Comparison of ENCODE assay signal across 18 cellular contexts in the genomic region with DNA sequence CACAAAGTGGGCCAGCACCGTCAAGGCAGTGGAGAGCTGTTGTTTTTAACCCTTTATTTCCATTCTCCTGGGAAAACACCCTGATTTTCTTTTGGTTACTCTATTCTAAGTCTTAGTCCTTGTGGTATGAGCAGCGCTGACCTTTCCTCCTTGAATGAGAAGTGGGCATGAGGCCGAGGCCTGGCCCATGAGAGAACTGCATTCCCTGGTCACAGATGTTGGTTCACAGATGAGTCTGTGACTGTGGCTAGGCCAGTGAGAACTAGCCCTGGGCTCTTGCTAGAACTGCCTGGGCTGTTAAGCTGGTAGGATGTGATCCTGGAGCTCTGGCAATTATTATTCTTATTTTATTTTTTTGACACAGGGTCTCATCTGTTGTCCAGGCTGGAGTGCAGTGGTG.
DNase-seq lines count a peak whose midpoint lies in the region; ATAC-seq, FAIRE-seq and TF ChIP-seq lines count a peak whose summit lies in the region.
"Had no signal": no experiment of that assay in that cellular context is flagged by ENCODE, and none has a peak within 500 bp of the region (broad histone marks: within the 10 kb centered on the region; RNA-seq: fewer than 3 reads in every experiment).

No MANE protein-coding gene starts in this region.

- H3K79me2 ChIP-seq in K562 (ENCODE audit: control insufficient read depth, insufficient read depth, low read length): no peaks in the 10 kb centered on the region
- H3K79me2 ChIP-seq: hepatocyte had no signal

- no peak overlapping the region for H3K4me3 ChIP-seq in K562
- H3K4me3 ChIP-seq in left ventricle myocardium inferior: no peak overlapping the region
- no peak overlapping the region for H3K4me3 ChIP-seq in upper lobe of right lung
- H3K4me3 ChIP-seq: hepatocyte, left lung had no signal

- no peak for FAIRE-seq in K562 (lab: Jason Lieb, UNC)

- in situ Hi-C loops in K562 (cut with MboI): no loop called here

- no peaks in the 10 kb centered on the region for H3K9me1 ChIP-seq in K562 (ENCODE audit: control insufficient read depth, insufficient read depth, low read length)

- no peaks in the 10 kb centered on the region for H3K9me3 ChIP-seq in K562 (replicated peaks; ENCODE audit: control insufficient read depth, insufficient read depth, low read depth, low read length)
- no peaks in the 10 kb centered on the region for H3K9me3 ChIP-seq in left ventricle myocardium inferior (replicated peaks)
- H3K9me3 ChIP-seq in upper lobe of right lung: no peaks in the 10 kb centered on the region
- H3K9me3 ChIP-seq: left lung had no signal

- peaks cover 10 to 45% of the 10 kb centered on the region in 2 experiments; a peak in 3 of 5 replicates for H3K4me1 ChIP-seq in K562 (replicated peaks in 1 of 2; ENCODE audit: control insufficient read depth in 2 of 2, insufficient read depth in 2 of 2, low read length in 2 of 2)
- H3K4me1 ChIP-seq in left ventricle myocardium inferior: peaks cover 83% of the 10 kb centered on the region
- peaks cover 49% of the 10 kb centered on the region for H3K4me1 ChIP-seq in upper lobe of right lung

- no peaks in the 10 kb centered on the region for H3K36me3 Mint-ChIP-seq in activated T-helper 2 cell treated with anti-CD3 and anti-CD28 coated beads, Interferon-gamma antibody, Interleukin-2, Interleukin-4, amounts not matched to agents 10 μg/mL and 5 μg/mL and 100 μg/mL, durations not matched to agents 14 hours and 24 hours and 36 hours (ENCODE audit: low read depth)
- no peaks in the 10 kb centered on the region for H3K36me3 Mint-ChIP-seq in T-helper 2 cell treated with Interferon-gamma antibody and Interleukin-4, amounts not matched to agents 5 μg/mL and 100 μg/mL, for 36 hours (ENCODE audit: low read depth)
- H3K36me3 Mint-ChIP-seq: activated naive CD8-positive, alpha-beta T cell treated with anti-CD3 and anti-CD28 coated beads, Interleukin-2, amount 10 ng/mL, durations not matched to agents 7 days and 5 days; immature natural killer cell; WTC11 had no signal

- H3K9me3 Mint-ChIP-seq in activated T-helper 2 cell treated with anti-CD3 and anti-CD28 coated beads, Interferon-gamma antibody, Interleukin-2, Interleukin-4, amounts not matched to agents 10 μg/mL and 5 μg/mL and 100 μg/mL, durations not matched to agents 14 hours and 24 hours and 36 hours: no peaks in the 10 kb centered on the region
- H3K9me3 Mint-ChIP-seq in T-helper 2 cell treated with Interferon-gamma antibody and Interleukin-4, amounts not matched to agents 5 μg/mL and 100 μg/mL, for 36 hours: no peaks in the 10 kb centered on the region
- H3K9me3 Mint-ChIP-seq: immature natural killer cell, WTC11 had no signal

- H2AFZ ChIP-seq in K562 (ENCODE audit: low read depth, low read length): peak overlapping the region; percentile 85
- H2AFZ ChIP-seq: hepatocyte had no signal

- TF ChIP-seq POLR2A in K562 (conservative IDR thresholded peaks at IDR 0.05): no peak

- no peaks in the 10 kb centered on the region for H3K27me3 Mint-ChIP-seq in activated T-helper 2 cell treated with anti-CD3 and anti-CD28 coated beads, Interferon-gamma antibody, Interleukin-2, Interleukin-4, amounts not matched to agents 10 μg/mL and 5 μg/mL and 100 μg/mL, durations not matched to agents 14 hours and 24 hours and 36 hours (ENCODE audit: low read depth)
- H3K27me3 Mint-ChIP-seq in T-helper 2 cell treated with Interferon-gamma antibody and Interleukin-4, amounts not matched to agents 5 μg/mL and 100 μg/mL, for 36 hours (ENCODE audit: low read depth): no peaks in the 10 kb centered on the region

- H3K9ac ChIP-seq in K562 (ENCODE audit: insufficient read depth in 1 of 2, low read depth in 2 of 2, low read length in 2 of 2): peak overlapping the region in 1 of 2 experiments; percentile 61; a peak in 2 of 4 replicates

- peaks cover 2% of the 10 kb centered on the region for H3K4me1 Mint-ChIP-seq in activated T-helper 2 cell treated with anti-CD3 and anti-CD28 coated beads, Interferon-gamma antibody, Interleukin-2, Interleukin-4, amounts not matched to agents 10 μg/mL and 5 μg/mL and 100 μg/mL, durations not matched to agents 14 hours and 24 hours and 36 hours (ENCODE audit: low read depth)
- no peaks in the 10 kb centered on the region for H3K4me1 Mint-ChIP-seq in T-helper 2 cell treated with Interferon-gamma antibody and Interleukin-4, amounts not matched to agents 5 μg/mL and 100 μg/mL, for 36 hours (ENCODE audit: low read depth)
- H3K4me1 Mint-ChIP-seq: WTC11 had no signal

- no peaks in the 10 kb centered on the region for H3K27me3 ChIP-seq in K562 (ENCODE audit: control insufficient read depth in 2 of 2, insufficient read depth in 2 of 2, low read length in 2 of 2)
- H3K27me3 ChIP-seq in left ventricle myocardium inferior (ENCODE audit: low read depth): no peaks in the 10 kb centered on the region
- no peaks in the 10 kb centered on the region for H3K27me3 ChIP-seq in upper lobe of right lung
- H3K27me3 ChIP-seq: hepatocyte, left lung had no signal

- POLR2A ChIA-PET in K562 (lab: Yijun Ruan, JAX): interaction anchor here (1.0 to 2.0 kb wide), 2 partner anchors 14 to 25 kb away, joined by 3 to 5 read pairs; no protein-coding TSS in a partner anchor

- intact Hi-C loops in K562 (cut with micrococcal nuclease): loop anchor here (10.0 kb wide), 1 partner anchor 231 kb away; a partner anchor contains a TSS
- intact Hi-C loops in left ventricle myocardium inferior (cut with micrococcal nuclease): loop anchor here (10.0 kb wide), 1 partner anchor 131 kb away; no protein-coding TSS in a partner anchor
- intact Hi-C loops in upper lobe of right lung (cut with DNase I): loop anchor here (10.0 kb wide), 1 partner anchor 119 kb away; no protein-coding TSS in a partner anchor
- intact Hi-C loops in activated T-helper 2 cell treated with anti-CD3 and anti-CD28 coated beads, Interferon-gamma antibody, Interleukin-2, Interleukin-4, amounts not matched to agents 10 μg/mL and 5 μg/mL and 100 μg/mL, durations not matched to agents 14 hours and 24 hours and 36 hours (cut with micrococcal nuclease): loop anchor here (10.0 kb wide), 1 partner anchor 131 kb away; no protein-coding TSS in a partner anchor

- TF ChIP-seq CTCF in K562 (IDR thresholded peaks at IDR 0.05 in 2 of 3, conservative IDR thresholded peaks at IDR 0.05 in 1 of 3; ENCODE audit: insufficient read depth in 2 of 3, low read depth in 1 of 3, low read length in 3 of 3) (no peak), left ventricle myocardium inferior (IDR thresholded peaks at IDR 0.05; ENCODE audit: borderline replicate concordance) (no peak), upper lobe of right lung (IDR thresholded peaks at IDR 0.05) (no peak)

- peak overlapping the region; percentile 99 for H3K27ac ChIP-seq in K562 (ENCODE audit: extremely low read depth, low read depth, low read length)
- peak overlapping the region; percentile 97 for H3K27ac ChIP-seq in left ventricle myocardium inferior (replicated peaks)
- peak overlapping the region; percentile 64 for H3K27ac ChIP-seq in upper lobe of right lung

- H3K4me2 ChIP-seq in K562 (ENCODE audit: insufficient read depth, low read length): no peak overlapping the region
- H3K4me2 ChIP-seq: hepatocyte had no signal

- no peaks in the 10 kb centered on the region for H4K20me1 ChIP-seq in K562 (replicated peaks; ENCODE audit: control insufficient read depth, insufficient read depth, low read length)

- TF ChIP-seq RAD21 in K562 (CRISPR knock-in tag; conservative IDR thresholded peaks at IDR 0.05 in 1 of 2, IDR thresholded peaks at IDR 0.05 in 1 of 2): no peak

- no peak overlapping the region for H3K4me3 Mint-ChIP-seq in activated T-helper 2 cell treated with anti-CD3 and anti-CD28 coated beads, Interferon-gamma antibody, Interleukin-2, Interleukin-4, amounts not matched to agents 10 μg/mL and 5 μg/mL and 100 μg/mL, durations not matched to agents 14 hours and 24 hours and 36 hours (ENCODE audit: low read depth)
- H3K4me3 Mint-ChIP-seq in T-helper 2 cell treated with Interferon-gamma antibody and Interleukin-4, amounts not matched to agents 5 μg/mL and 100 μg/mL, for 36 hours: no peak overlapping the region
- H3K4me3 Mint-ChIP-seq: activated naive CD8-positive, alpha-beta T cell treated with anti-CD3 and anti-CD28 coated beads, Interleukin-2, amount 10 ng/mL, durations not matched to agents 7 days and 5 days; immature natural killer cell; nephron progenitor cell; WTC11 had no signal

- WGBS in K562 (ENCODE audit: insufficient coverage, low coverage, missing lambda C conversion rate): 29% methylated on average over 3 of the region's 3 CpGs

- no peaks in the 10 kb centered on the region for H3K36me3 ChIP-seq in K562 (ENCODE audit: control insufficient read depth, insufficient read depth, low read length)
- no peaks in the 10 kb centered on the region for H3K36me3 ChIP-seq in left ventricle myocardium inferior
- H3K36me3 ChIP-seq in upper lobe of right lung: no peaks in the 10 kb centered on the region
- H3K36me3 ChIP-seq: left lung had no signal

- no TSS peak for BruUV-seq in K562 (replicated peaks; lab: Mats Ljungman, UMichigan)

- no peak for ATAC-seq in K562
- ATAC-seq in upper lobe of right lung: no peak
- ATAC-seq: WTC11 had no signal

- DNase-seq in K562 (ENCODE audit: extremely low read depth in 1 of 4, low spot score in 3 of 4) (no peak), left ventricle myocardium inferior (no peak), renal cortical epithelial cell (ENCODE audit: low read depth) (peak; percentile 41), upper lobe of right lung (no peak)
- no peak for DNase-seq in stimulated activated CD8-positive, alpha-beta memory T cell treated with anti-CD3 and anti-CD28 coated beads, Interleukin-4, amount 100 ng/mL, for 48 hours
- no peak for DNase-seq in activated T-helper 2 cell treated with anti-CD3 and anti-CD28 coated beads, Interferon-gamma antibody, Interleukin-2, Interleukin-4, amounts not matched to agents 10 μg/mL and 5 μg/mL and 100 μg/mL, durations not matched to agents 14 hours and 24 hours and 36 hours (ENCODE audit: low spot score)
- no peak for DNase-seq in T-helper 2 cell treated with Interferon-gamma antibody and Interleukin-4, amounts not matched to agents 5 μg/mL and 100 μg/mL, for 36 hours (ENCODE audit: low spot score)
- DNase-seq: activated effector memory CD4-positive, alpha-beta T cell treated with Interleukin-2 at 50 U/mL for 16 hours; activated naive CD8-positive, alpha-beta T cell treated with anti-CD3 and anti-CD28 coated beads, Interleukin-2, amount 10 ng/mL, durations not matched to agents 7 days and 5 days; effector CD4-positive, alpha-beta T cell; immature natural killer cell; left lung; NCI-H1105; NCI-H2029; nephron progenitor cell; T1000 had no signal

- CTCF ChIA-PET in K562 (lab: Yijun Ruan, JAX; ENCODE audit: low intra/inter-chr PET ratio): no interaction called here

- no peak for TF ChIP-seq EP300 in K562 (IDR thresholded peaks at IDR 0.05; ENCODE audit: low read length)

- no peak overlapping the region for H3K27ac Mint-ChIP-seq in activated T-helper 2 cell treated with anti-CD3 and anti-CD28 coated beads, Interferon-gamma antibody, Interleukin-2, Interleukin-4, amounts not matched to agents 10 μg/mL and 5 μg/mL and 100 μg/mL, durations not matched to agents 14 hours and 24 hours and 36 hours
- no peak overlapping the region for H3K27ac Mint-ChIP-seq in T-helper 2 cell treated with Interferon-gamma antibody and Interleukin-4, amounts not matched to agents 5 μg/mL and 100 μg/mL, for 36 hours
- H3K27ac Mint-ChIP-seq: nephron progenitor cell, WTC11 had no signal

TF ChIP-seq in K562, 482 proteins besides CTCF, POLR2A, EP300 and RAD21 (continues in another document):
- TF ChIP-seq TCFL5 (CRISPR knock-in tag; conservative IDR thresholded peaks at IDR 0.05): no peak
